Comparison of ENCODE assay signal across 17 cellular contexts in genomic region chr1:3541930-3542329, GRCh38.
DNase-seq lines count a peak whose midpoint lies in the region; ATAC-seq and TF ChIP-seq lines count a peak whose summit lies in the region.
"Had no signal": no experiment of that assay in that cellular context is flagged by ENCODE, and none has a peak within 500 bp of the region (broad histone marks: within the 10 kb centered on the region; RNA-seq: fewer than 3 reads in every experiment).

No MANE protein-coding gene starts in this region.

- TF ChIP-seq CTCF in HFFc6 (IDR thresholded peaks at IDR 0.05) = peak; percentile 15; the same call in 1 of the 2 replicates
- no peak for TF ChIP-seq CTCF in breast epithelium (IDR thresholded peaks at IDR 0.05)
- TF ChIP-seq CTCF in right lobe of liver (IDR thresholded peaks at IDR 0.05) = no peak
- no peak for TF ChIP-seq CTCF in upper lobe of right lung (IDR thresholded peaks at IDR 0.05)
- no peak for TF ChIP-seq CTCF in thyroid gland (IDR thresholded peaks at IDR 0.05)

- peaks cover 30% of the 10 kb centered on the region for H3K4me1 Mint-ChIP-seq in HFFc6 (ENCODE audit: low read depth)
- H3K4me1 Mint-ChIP-seq: natural killer cell had no signal

- no CpG with 5 or more reads among the region's 18 CpGs for WGBS in right lobe of liver (ENCODE audit: insufficient coverage, low coverage, low lambda C conversion rate, missing lambda C conversion rate)
- 25 to 60% methylated on average over 1 to 4 of the region's 18 CpGs for WGBS in thyroid gland, 2 donors

- no peaks in the 10 kb centered on the region for H3K9me3 Mint-ChIP-seq in HFFc6
- H3K9me3 Mint-ChIP-seq: CD4-positive, alpha-beta T cell; dendritic cell treated with granulocyte-macrophage colony-stimulating factor and Interleukin-4, amounts not matched to agents 40 ng/mL and 50 ng/mL, for 4 days; natural killer cell had no signal

- ATAC-seq in right lobe of liver = peak; percentile 18 to 53 (median 28)
- no peak for ATAC-seq in upper lobe of right lung
- ATAC-seq in HG03460 (IDR thresholded peaks at IDR 0.05; ENCODE audit: unreplicated experiment) = no peak
- ATAC-seq: activated CD4-positive, CD25-positive, alpha-beta regulatory T cell treated with anti-CD3 and anti-CD28 coated beads, Interleukin-2, amount 50 U/mL, for 24 hours; left lung; natural killer cell; T-helper 17 cell had no signal

- intact Hi-C loops in breast epithelium (cut with DNase I; ENCODE audit: low total_unique reads) = no loop called here
- intact Hi-C loops in right lobe of liver (cut with DNase I) = no loop called here
- intact Hi-C loops in upper lobe of right lung (cut with DNase I) = no loop called here
- intact Hi-C loops in thyroid gland (cut with DNase I) = no loop called here

- no peaks in the 10 kb centered on the region for H3K27me3 ChIP-seq in breast epithelium
- H3K27me3 ChIP-seq in right lobe of liver = no peaks in the 10 kb centered on the region
- H3K27me3 ChIP-seq in upper lobe of right lung = no peaks in the 10 kb centered on the region
- no peaks in the 10 kb centered on the region for H3K27me3 ChIP-seq in thyroid gland
- H3K27me3 ChIP-seq: heart left ventricle, left lung had no signal

- H3K27ac ChIP-seq in breast epithelium = peak overlapping the region; percentile 75 to 94
- H3K27ac ChIP-seq in right lobe of liver = peak overlapping the region in 1 of 3 donors; percentile 33
- H3K27ac ChIP-seq in upper lobe of right lung = peak overlapping the region; percentile 6
- no peak overlapping the region for H3K27ac ChIP-seq in thyroid gland
- H3K27ac ChIP-seq: left lung had no signal

- peaks cover 5 to 26% of the 10 kb centered on the region in 2 donors for H3K4me1 ChIP-seq in breast epithelium
- no peaks in the 10 kb centered on the region for H3K4me1 ChIP-seq in right lobe of liver
- peaks cover 20% of the 10 kb centered on the region for H3K4me1 ChIP-seq in upper lobe of right lung
- peaks cover 0 to 31% of the 10 kb centered on the region in 2 donors for H3K4me1 ChIP-seq in thyroid gland

- TF ChIP-seq POLR2A in breast epithelium (IDR thresholded peaks at IDR 0.05) (no peak), right lobe of liver (IDR thresholded peaks at IDR 0.05) (no peak), thyroid gland (IDR thresholded peaks at IDR 0.05) (no peak)

- peak overlapping the region; percentile 98 for H3K27ac Mint-ChIP-seq in HFFc6
- H3K27ac Mint-ChIP-seq: CD4-positive, alpha-beta T cell; dendritic cell treated with granulocyte-macrophage colony-stimulating factor and Interleukin-4, amounts not matched to agents 40 ng/mL and 50 ng/mL, for 4 days; natural killer cell; T-helper 17 cell had no signal

- H3K36me3 ChIP-seq in breast epithelium = no peaks in the 10 kb centered on the region
- H3K36me3 ChIP-seq in right lobe of liver = no peaks in the 10 kb centered on the region
- H3K36me3 ChIP-seq in upper lobe of right lung = no peaks in the 10 kb centered on the region
- no peaks in the 10 kb centered on the region for H3K36me3 ChIP-seq in thyroid gland
- H3K36me3 ChIP-seq: heart left ventricle, left lung had no signal

- H3K4me3 ChIP-seq in breast epithelium (no peak overlapping the region), right lobe of liver (no peak overlapping the region), upper lobe of right lung (no peak overlapping the region), thyroid gland (replicated peaks in 1 of 3) (no peak overlapping the region)
- H3K4me3 ChIP-seq: heart left ventricle, left lung had no signal

- H3K4me3 Mint-ChIP-seq in HFFc6 = no peak overlapping the region
- H3K4me3 Mint-ChIP-seq: CD4-positive, alpha-beta T cell; dendritic cell treated with granulocyte-macrophage colony-stimulating factor and Interleukin-4, amounts not matched to agents 40 ng/mL and 50 ng/mL, for 4 days; natural killer cell; T-helper 17 cell had no signal

- H3K27me3 Mint-ChIP-seq in HFFc6 (ENCODE audit: insufficient read depth) = no peaks in the 10 kb centered on the region; the same call in 1 of the 2 replicates
- H3K27me3 Mint-ChIP-seq: CD4-positive, alpha-beta T cell; T-helper 17 cell had no signal

- H3K9me3 ChIP-seq in breast epithelium = no peaks in the 10 kb centered on the region
- H3K9me3 ChIP-seq in right lobe of liver = no peaks in the 10 kb centered on the region
- H3K9me3 ChIP-seq in upper lobe of right lung = no peaks in the 10 kb centered on the region
- no peaks in the 10 kb centered on the region for H3K9me3 ChIP-seq in thyroid gland
- H3K9me3 ChIP-seq: heart left ventricle, left lung had no signal

- no peaks in the 10 kb centered on the region for H3K36me3 Mint-ChIP-seq in HFFc6 (ENCODE audit: low read depth)
- H3K36me3 Mint-ChIP-seq: natural killer cell had no signal

- DNase-seq in HFFc6 = no peak
- no peak for DNase-seq in breast epithelium (ENCODE audit: low spot score in 2 of 2)
- no peak for DNase-seq in right lobe of liver
- DNase-seq in upper lobe of right lung = no peak
- no peak for DNase-seq in hippocampal formation (lab: John Stamatoyannopoulos, UW)
- no peak for DNase-seq in thyroid gland
- DNase-seq: activated gamma-delta T cell; CD4-positive, alpha-beta T cell; left lung; natural killer cell; SIG-M5; stimulated activated CD4-positive, alpha-beta T cell treated with anti-CD3 and anti-CD28 coated beads, Interleukin-1b, Interleukin-23, amount 100 ng/mL, for 48 hours; T-helper 17 cell had no signal

Comparison
In these comparisons a context has a peak if more than half of its experiments do, and no peak if none do; other contexts are left out.
1. H3K27ac ChIP-seq: peak in breast epithelium (2 of 2) and upper lobe of right lung (single experiment); none in thyroid gland (0 of 3).
2. ATAC-seq: peak in right lobe of liver (4 of 4); none in upper lobe of right lung (single experiment) and HG03460 (single experiment).